ENCODE assay signal across 15 cellular contexts in genomic region chr5:43050384-43050783, GRCh38.
"Had no signal": no experiment of that assay in that cellular context is flagged by ENCODE, and none has a peak within 500 bp of the region (broad histone marks: within the 10 kb centered on the region; RNA-seq: fewer than 3 reads in every experiment).

No MANE protein-coding gene starts in this region.

- ATAC-seq: left lobe of liver; lower lobe of right lung; naive thymus-derived CD4-positive, alpha-beta T cell; psoas muscle had no signal

- H3K4me3 Mint-ChIP-seq: immature natural killer cell; naive thymus-derived CD4-positive, alpha-beta T cell had no signal

- H3K4me1 ChIP-seq: lower lobe of right lung, right atrium auricular region, thyroid gland had no signal

- H3K9me3 ChIP-seq: lower lobe of right lung, ovary, psoas muscle, right atrium auricular region, thyroid gland had no signal

- H3K27me3 ChIP-seq: ovary, right atrium auricular region, thyroid gland had no signal

- DNase-seq: activated naive CD4-positive, alpha-beta T cell treated with Interleukin-2 at 50 U/mL for 16 hours; activated T-cell treated with anti-CD3 and anti-CD28 coated beads, Interleukin-2, amount 50 U/mL, for 1 hour; foreskin melanocyte; immature natural killer cell; lower lobe of right lung; naive thymus-derived CD4-positive, alpha-beta T cell; ovary; psoas muscle; stimulated activated CD4-positive, alpha-beta T cell treated with anti-CD3 and anti-CD28 coated beads, Interleukin-4, amount 100 ng/mL, for 24 hours; stimulated activated naive CD4-positive, alpha-beta T cell treated with Interleukin-2 at 50 U/mL for 16 hours; T-helper 9 cell; thyroid gland had no signal

- H3K36me3 ChIP-seq: cardiac muscle cell, ovary, right atrium auricular region, thyroid gland had no signal

- H3K27ac ChIP-seq: cardiac muscle cell, lower lobe of right lung, ovary, psoas muscle, right atrium auricular region, thyroid gland had no signal

- H3K4me3 ChIP-seq: cardiac muscle cell, lower lobe of right lung, ovary, psoas muscle, right atrium auricular region, thyroid gland had no signal
